In genomic region chr6:22476811-22477210, GRCh38 we compare ENCODE assay signal across 1 cellular context.
TF ChIP-seq lines count a peak whose summit lies in the region.

No MANE protein-coding gene starts in this region.

TF ChIP-seq in liver, 16 proteins besides CTCF, POLR2A, EP300 and RAD21 (continued from another document):
- TF ChIP-seq ZBTB33 (IDR thresholded peaks at IDR 0.05) (no peak), NR2F2 (IDR thresholded peaks at IDR 0.05) (peak; percentile 9), FOXA1 (IDR thresholded peaks at IDR 0.05) (no peak), EGR1 (IDR thresholded peaks at IDR 0.05; ENCODE audit: low read depth in 2 of 2) (no peak), REST (IDR thresholded peaks at IDR 0.05) (no peak), TAF1 (conservative IDR thresholded peaks at IDR 0.05) (no peak)
